In the genomic region with DNA sequence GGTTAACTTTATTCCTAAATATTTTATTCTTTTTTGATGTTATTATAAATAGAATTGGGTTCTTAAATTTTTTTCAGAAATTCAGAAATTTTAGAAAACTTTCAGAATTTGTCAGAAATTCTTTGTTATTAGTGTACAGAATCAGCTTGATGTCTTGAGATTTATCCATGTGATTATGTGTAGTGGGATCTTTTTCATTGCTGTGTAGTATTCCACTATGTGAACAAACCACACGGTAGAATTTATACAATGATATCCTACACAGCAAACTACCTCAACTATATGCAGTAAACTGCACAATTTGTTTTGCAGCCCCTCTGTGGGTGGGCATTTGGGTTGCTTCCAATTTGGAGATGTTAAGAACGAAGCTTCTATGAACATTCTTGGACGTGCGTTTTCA, we compare ENCODE assay signal across 8 cellular contexts. TPM values are rescaled to one million over a fixed set of nuclear protein-coding genes. Genes with fewer than 3 reads are reported as not detected.
"Had no signal": no experiment of that assay in that cellular context is flagged by ENCODE, and none has a peak within 500 bp of the region (broad histone marks: within the 10 kb centered on the region; RNA-seq: fewer than 3 reads in every experiment).

No MANE protein-coding gene starts in this region.

- DNase-seq: GM23248, GOT3, H7, IMR-90 had no signal

- H3K27ac ChIP-seq: GM23248 had no signal

- H3K9ac ChIP-seq: GM23248 had no signal

- FAIRE-seq: HTR-8/SVneo had no signal

- H3K9me3 ChIP-seq: HAP-1 had no signal

- H3K4me3 ChIP-seq: GM23248, HAP-1 had no signal

- ATAC-seq: HCT116 had no signal

- H3K36me3 ChIP-seq: HAP-1 had no signal

RNA-seq across cellular contexts. Expression of gene PACSIN1, which starts 43.9 kb away (rescaled TPM):
- total RNA-seq: GM23248, H4, IMR-90 had no signal
- polyA plus RNA-seq: GM23248 had no signal

RNA-seq across cellular contexts. Expression of gene SPDEF, which starts 46.3 kb away (rescaled TPM):
- total RNA-seq: GM23248, H4, IMR-90 had no signal
- polyA plus RNA-seq: GM23248 had no signal
